In the genomic region with DNA sequence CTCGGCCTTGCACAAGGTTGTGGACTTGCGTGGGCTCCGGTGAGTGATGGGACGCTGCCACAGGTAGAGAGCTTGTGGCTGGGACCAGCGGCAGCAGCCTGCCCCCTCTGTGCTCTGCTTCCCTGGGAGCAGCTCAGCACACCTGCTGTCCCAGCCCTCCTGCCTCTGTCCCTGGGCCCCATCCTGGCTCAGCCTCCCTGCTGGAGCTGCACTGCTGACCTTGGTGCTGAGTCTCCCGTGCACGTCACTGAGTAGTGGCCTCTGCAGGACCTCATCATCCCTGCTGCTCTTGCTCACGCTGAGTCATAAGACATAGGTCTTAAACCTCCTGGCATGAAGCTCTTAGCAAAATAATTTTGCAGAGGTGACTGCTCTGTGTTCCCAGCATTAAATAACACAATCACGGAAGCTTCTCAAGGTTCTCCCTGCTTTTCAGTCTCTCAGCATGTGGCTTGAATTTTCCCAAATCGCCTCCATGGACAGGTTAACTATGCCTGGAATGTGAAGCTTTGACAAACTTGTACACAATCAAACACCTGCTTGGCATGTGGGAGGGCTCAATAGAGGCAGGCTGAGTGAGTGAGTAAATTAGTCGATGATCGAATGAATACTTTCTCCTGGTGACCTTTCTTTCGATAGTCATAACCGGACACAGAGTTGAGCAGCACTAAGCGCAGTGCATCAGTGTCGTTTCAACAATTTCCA, we compare ENCODE assay signal across 12 cellular contexts.
DNase-seq lines count a peak whose midpoint lies in the region; ATAC-seq and TF ChIP-seq lines count a peak whose summit lies in the region.
"Had no signal": no experiment of that assay in that cellular context is flagged by ENCODE, and none has a peak within 500 bp of the region (broad histone marks: within the 10 kb centered on the region; RNA-seq: fewer than 3 reads in every experiment).

No MANE protein-coding gene starts in this region.

- H3K9me3 ChIP-seq in body of pancreas (no peaks in the 10 kb centered on the region), sigmoid colon (no peaks in the 10 kb centered on the region), ovary (no peaks in the 10 kb centered on the region)

- H3K4me1 ChIP-seq in body of pancreas = peaks cover 27% of the 10 kb centered on the region
- H3K4me1 ChIP-seq in sigmoid colon = no peaks in the 10 kb centered on the region
- no peaks in the 10 kb centered on the region for H3K4me1 ChIP-seq in ovary (ENCODE audit: insufficient read depth)

- H3K36me3 ChIP-seq in body of pancreas (replicated peaks in 1 of 2; ENCODE audit: insufficient read depth in 1 of 2, low read depth in 2 of 2) (no peaks in the 10 kb centered on the region), sigmoid colon (no peaks in the 10 kb centered on the region), ovary (no peaks in the 10 kb centered on the region)

- TF ChIP-seq POLR2A in body of pancreas (IDR thresholded peaks at IDR 0.05) = no peak
- TF ChIP-seq POLR2A in sigmoid colon (IDR thresholded peaks at IDR 0.05) = no peak
- TF ChIP-seq POLR2A in ovary (IDR thresholded peaks at IDR 0.05) = no peak

- TF ChIP-seq CTCF in natural killer cell (IDR thresholded peaks at IDR 0.05) (no peak), body of pancreas (IDR thresholded peaks at IDR 0.05) (no peak), sigmoid colon (IDR thresholded peaks at IDR 0.05) (no peak), ovary (IDR thresholded peaks at IDR 0.05) (no peak)

- H3K27me3 ChIP-seq in body of pancreas (no peaks in the 10 kb centered on the region), sigmoid colon (peaks cover 0 to 7% (median 4%) of the 10 kb centered on the region in 3 donors), ovary (no peaks in the 10 kb centered on the region)

- H3K27me3 Mint-ChIP-seq in natural killer cell treated with Interleukin-12 subunit alpha and Interleukin-12 subunit beta and Interleukin-15 and Interleukin-18, amount 100 ng/mL, for 72 hours = peaks cover 22 to 27% of the 10 kb centered on the region in 2 donors
- peaks cover 19 to 37% of the 10 kb centered on the region in 2 donors for H3K27me3 Mint-ChIP-seq in natural killer cell (ENCODE audit: low read depth in 2 of 2)
- H3K27me3 Mint-ChIP-seq: activated CD4-positive, alpha-beta memory T cell treated with anti-CD3 and anti-CD28 coated beads, Interleukin-2, amount 10 ng/mL, durations not matched to agents 7 days and 5 days had no signal

- intact Hi-C loops in natural killer cell (cut with micrococcal nuclease) = no loop called here
- intact Hi-C loops in body of pancreas (cut with DNase I) = no loop called here
- intact Hi-C loops in sigmoid colon (cut with DNase I) = no loop called here
- intact Hi-C loops in ovary (cut with DNase I) = no loop called here

- no peak overlapping the region for H3K27ac Mint-ChIP-seq in natural killer cell treated with Interleukin-12 subunit alpha and Interleukin-12 subunit beta and Interleukin-15 and Interleukin-18, amount 100 ng/mL, for 72 hours
- no peak overlapping the region for H3K27ac Mint-ChIP-seq in natural killer cell
- H3K27ac Mint-ChIP-seq: activated CD4-positive, alpha-beta memory T cell treated with anti-CD3 and anti-CD28 coated beads, Interleukin-2, amount 10 ng/mL, durations not matched to agents 7 days and 5 days; T-cell had no signal

- H3K4me3 ChIP-seq in body of pancreas (no peak overlapping the region), sigmoid colon (no peak overlapping the region), ovary (no peak overlapping the region)

- H3K4me1 Mint-ChIP-seq in natural killer cell treated with Interleukin-12 subunit alpha and Interleukin-12 subunit beta and Interleukin-15 and Interleukin-18, amount 100 ng/mL, for 72 hours (ENCODE audit: low read depth in 2 of 2) = no peaks in the 10 kb centered on the region
- no peaks in the 10 kb centered on the region for H3K4me1 Mint-ChIP-seq in natural killer cell
- H3K4me1 Mint-ChIP-seq: activated CD4-positive, alpha-beta memory T cell treated with anti-CD3 and anti-CD28 coated beads, Interleukin-2, amount 10 ng/mL, durations not matched to agents 7 days and 5 days; T-cell had no signal

- ATAC-seq in natural killer cell treated with Interleukin-12 subunit alpha and Interleukin-12 subunit beta and Interleukin-15 and Interleukin-18, amount 100 ng/mL, for 72 hours = peak; percentile 33 to 34
- ATAC-seq in natural killer cell = no peak
- peak; percentile 80 for ATAC-seq in body of pancreas
- ATAC-seq: T-cell had no signal

- no peaks in the 10 kb centered on the region for H3K9me3 Mint-ChIP-seq in natural killer cell treated with Interleukin-12 subunit alpha and Interleukin-12 subunit beta and Interleukin-15 and Interleukin-18, amount 100 ng/mL, for 72 hours
- H3K9me3 Mint-ChIP-seq in natural killer cell = no peaks in the 10 kb centered on the region
- H3K9me3 Mint-ChIP-seq: activated CD4-positive, alpha-beta memory T cell treated with anti-CD3 and anti-CD28 coated beads, Interleukin-2, amount 10 ng/mL, durations not matched to agents 7 days and 5 days; T-cell had no signal

- 13 to 15% methylated on average over 11 to 16 of the region's 16 CpGs for WGBS in body of pancreas, 2 donors
- 61 to 66% methylated on average over 16 of the region's 16 CpGs for WGBS in sigmoid colon, 2 donors
- 59 to 68% (median 64%) methylated on average over 16 of the region's 16 CpGs for WGBS in ovary, 3 donors

- no peak for DNase-seq in natural killer cell treated with Interleukin-12 subunit alpha and Interleukin-12 subunit beta and Interleukin-15 and Interleukin-18, amount 100 ng/mL, for 72 hours (ENCODE audit: low spot score)
- DNase-seq in natural killer cell = no peak
- DNase-seq in body of pancreas = peak; percentile 18 to 25 (median 21)
- DNase-seq in islet precursor cell = peak; percentile 85
- no peak for DNase-seq in Kasumi-1 (lab: John Stamatoyannopoulos, UW)
- DNase-seq in sigmoid colon = no peak
- no peak for DNase-seq in ovary
- DNase-seq in stimulated activated CD4-positive, alpha-beta T cell treated with anti-CD3 and anti-CD28 coated beads, Interleukin-12 subunit alpha, Interleukin-12 subunit beta, amount 100 ng/mL, for 4 hours = no peak
- DNase-seq: activated CD4-positive, alpha-beta memory T cell treated with anti-CD3 and anti-CD28 coated beads, Interleukin-2, amount 10 ng/mL, durations not matched to agents 7 days and 5 days; activated naive CD4-positive, alpha-beta T cell; NCI-H1436; T-cell had no signal

- no peak overlapping the region for H3K4me3 Mint-ChIP-seq in natural killer cell treated with Interleukin-12 subunit alpha and Interleukin-12 subunit beta and Interleukin-15 and Interleukin-18, amount 100 ng/mL, for 72 hours
- no peak overlapping the region for H3K4me3 Mint-ChIP-seq in natural killer cell
- H3K4me3 Mint-ChIP-seq: activated CD4-positive, alpha-beta memory T cell treated with anti-CD3 and anti-CD28 coated beads, Interleukin-2, amount 10 ng/mL, durations not matched to agents 7 days and 5 days; T-cell had no signal

- H3K27ac ChIP-seq in body of pancreas (peak overlapping the region in 3 of 4 donors; percentile 26 to 67 (median 44)), sigmoid colon (no peak overlapping the region), ovary (no peak overlapping the region)

- H3K36me3 Mint-ChIP-seq in natural killer cell treated with Interleukin-12 subunit alpha and Interleukin-12 subunit beta and Interleukin-15 and Interleukin-18, amount 100 ng/mL, for 72 hours = no peaks in the 10 kb centered on the region
- no peaks in the 10 kb centered on the region for H3K36me3 Mint-ChIP-seq in natural killer cell
- H3K36me3 Mint-ChIP-seq: T-cell had no signal

- TF ChIP-seq EP300 in sigmoid colon (IDR thresholded peaks at IDR 0.05) (no peak), ovary (IDR thresholded peaks at IDR 0.05) (no peak)

Comparison
In these comparisons a context has a peak if more than half of its experiments do, and no peak if none do; other contexts are left out.
1. ATAC-seq: peak in natural killer cell treated with Interleukin-12 subunit alpha and Interleukin-12 subunit beta and Interleukin-15 and Interleukin-18, amount 100 ng/mL, for 72 hours (2 of 2) and body of pancreas (single experiment); none in natural killer cell (0 of 3).
2. DNase-seq: peak in body of pancreas (4 of 4) and islet precursor cell (single experiment); none in natural killer cell treated with Interleukin-12 subunit alpha and Interleukin-12 subunit beta and Interleukin-15 and Interleukin-18, amount 100 ng/mL, for 72 hours (single experiment), natural killer cell (single experiment), Kasumi-1 (0 of 2), sigmoid colon (single experiment), ovary (0 of 5) and stimulated activated CD4-positive, alpha-beta T cell treated with anti-CD3 and anti-CD28 coated beads, Interleukin-12 subunit alpha, Interleukin-12 subunit beta, amount 100 ng/mL, for 4 hours (single experiment).
3. H3K27ac ChIP-seq: peak in body of pancreas (3 of 4); none in sigmoid colon (0 of 4) and ovary (0 of 2).